13 cellular contexts compared by ENCODE assay signal in genomic region chr14:62689741-62690140, GRCh38.
"Had no signal": no experiment of that assay in that cellular context is flagged by ENCODE, and none has a peak within 500 bp of the region (broad histone marks: within the 10 kb centered on the region; RNA-seq: fewer than 3 reads in every experiment).

No MANE protein-coding gene starts in this region.

- H3K27me3 Mint-ChIP-seq: stimulated activated naive CD8-positive, alpha-beta T cell treated with anti-CD3 and anti-CD28 coated beads, Interleukin-15, amount 100 ng/mL, for 72 hours had no signal

- H3K4me3 ChIP-seq: coronary artery, gastrocnemius medialis, heart right ventricle, testis had no signal

- H3K36me3 ChIP-seq: gastrocnemius medialis, heart right ventricle had no signal

- H3K4me1 Mint-ChIP-seq: stimulated activated naive CD8-positive, alpha-beta T cell treated with anti-CD3 and anti-CD28 coated beads, Interleukin-15, amount 100 ng/mL, for 72 hours had no signal

- H3K4me3 Mint-ChIP-seq: stimulated activated naive CD8-positive, alpha-beta T cell treated with anti-CD3 and anti-CD28 coated beads, Interleukin-15, amount 100 ng/mL, for 72 hours had no signal

- H3K27ac ChIP-seq: coronary artery, gastrocnemius medialis, heart right ventricle, testis had no signal

- ATAC-seq: gastrocnemius medialis; heart right ventricle; left ventricle myocardium superior; stimulated activated naive CD8-positive, alpha-beta T cell treated with anti-CD3 and anti-CD28 coated beads, Interleukin-15, amount 100 ng/mL, for 72 hours had no signal

- H3K9me3 ChIP-seq: gastrocnemius medialis, testis had no signal

- H3K27me3 ChIP-seq: gastrocnemius medialis, heart right ventricle, testis had no signal

- DNase-seq: activated CD4-positive, CD25-positive, alpha-beta regulatory T cell; activated naive CD4-positive, alpha-beta T cell treated with anti-CD3 and anti-CD28 coated beads, Interleukin-2, amount 50 U/mL, for 16 hours; activated T-cell treated with anti-CD3 and anti-CD28 coated beads, Interleukin-2, amount 50 U/mL, for 1 hour; central memory CD4-positive, alpha-beta T cell; effector CD8-positive, alpha-beta T cell; gastrocnemius medialis; heart right ventricle; kidney; left ventricle myocardium superior; stimulated activated CD4-positive, alpha-beta T cell treated with anti-CD3 and anti-CD28 coated beads, Interleukin-4, amount 100 ng/mL, for 4 hours; stimulated activated naive CD8-positive, alpha-beta T cell treated with anti-CD3 and anti-CD28 coated beads, Interleukin-15, amount 100 ng/mL, for 72 hours; testis had no signal

- H3K4me1 ChIP-seq: gastrocnemius medialis, testis had no signal
